25 cellular contexts compared by ENCODE assay signal in genomic region chr11:94295534-94295933, GRCh38. TPM values are rescaled to one million over a fixed set of nuclear protein-coding genes. Genes with fewer than 3 reads are reported as not detected.
"Had no signal": no experiment of that assay in that cellular context is flagged by ENCODE, and none has a peak within 500 bp of the region (broad histone marks: within the 10 kb centered on the region; RNA-seq: fewer than 3 reads in every experiment).

No MANE protein-coding gene starts in this region.

- H3K9me3 ChIP-seq: mucosa of descending colon, prostate gland, thoracic aorta, upper lobe of right lung had no signal

- H3K36me3 ChIP-seq: gastroesophageal sphincter, heart left ventricle, left ventricle myocardium inferior, prostate gland, thoracic aorta, upper lobe of right lung, WERI-Rb-1 had no signal

- H3K4me1 Mint-ChIP-seq: naive B cell; stimulated activated naive B cell treated with anti-CD40 and anti-IgM and Interleukin-4, amounts not matched to agents 10 μg/mL and 1 μg/mL and 100 μg/mL, for 72 hours had no signal

- H3K4me3 ChIP-seq: dorsolateral prefrontal cortex, gastroesophageal sphincter, heart left ventricle, left ventricle myocardium inferior, mucosa of descending colon, prostate gland, skin epidermis, thoracic aorta, upper lobe of right lung had no signal

- H3K27me3 ChIP-seq: dorsolateral prefrontal cortex, gastroesophageal sphincter, heart left ventricle, upper lobe of right lung had no signal

- DNase-seq: activated CD4-positive, alpha-beta T cell treated with anti-CD3 and anti-CD28 coated beads for 1 hour; activated effector memory CD4-positive, alpha-beta T cell treated with anti-CD3 and anti-CD28 coated beads, Interleukin-2, amount 50 U/mL, for 16 hours; activated naive CD4-positive, alpha-beta T cell treated with anti-CD3 and anti-CD28 coated beads, Interleukin-2, amount 50 U/mL, for 16 hours; activated T-cell treated with anti-CD3 and anti-CD28 coated beads, Interleukin-2, amount 50 U/mL, for 72 hours; caudate nucleus; dorsolateral prefrontal cortex; heart left ventricle; left ventricle myocardium inferior; mucosa of descending colon; naive B cell; right cardiac atrium; stimulated activated naive B cell treated with anti-CD40 and anti-IgM and Interleukin-4, amounts not matched to agents 10 μg/mL and 1 μg/mL and 100 μg/mL, for 72 hours; upper lobe of right lung; WERI-Rb-1 had no signal

- H3K4me3 Mint-ChIP-seq: activated T-cell treated with anti-CD3 and anti-CD28 coated beads, Interleukin-2, amount 50 U/mL, for 72 hours; naive B cell; neural crest cell; stimulated activated naive B cell treated with anti-CD40 and anti-IgM and Interleukin-4, amounts not matched to agents 10 μg/mL and 1 μg/mL and 100 μg/mL, for 72 hours had no signal

- H3K4me1 ChIP-seq: gastroesophageal sphincter, heart left ventricle, left ventricle myocardium inferior, prostate gland, upper lobe of right lung had no signal

- H3K27ac Mint-ChIP-seq: activated T-cell treated with anti-CD3 and anti-CD28 coated beads, Interleukin-2, amount 50 U/mL, for 72 hours; naive B cell had no signal

- H3K27ac ChIP-seq: dorsolateral prefrontal cortex, epithelial cell of prostate, gastroesophageal sphincter, heart left ventricle, left ventricle myocardium inferior, prostate gland, skin epidermis, thoracic aorta, upper lobe of right lung, WERI-Rb-1 had no signal

- ATAC-seq: activated T-cell treated with anti-CD3 and anti-CD28 coated beads, Interleukin-2, amount 50 U/mL, for 72 hours; gastroesophageal sphincter; heart left ventricle; mucosa of descending colon; right cardiac atrium; stimulated activated naive B cell treated with anti-CD40 and anti-IgM and Interleukin-4, amounts not matched to agents 10 μg/mL and 1 μg/mL and 100 μg/mL, for 72 hours; upper lobe of right lung had no signal

RNA-seq across cellular contexts. Expression of gene IZUMO1R, which starts 8.8 kb away (rescaled TPM):
- total RNA-seq: activated CD8-positive, alpha-beta memory T cell treated with anti-CD3 and anti-CD28 coated beads for 36 hours; activated T-cell treated with anti-CD3 and anti-CD28 coated beads, Interleukin-2, amount 50 U/mL, for 72 hours; dorsolateral prefrontal cortex; fibroblast of lung; gastroesophageal sphincter; heart left ventricle; kidney epithelial cell; left ventricle myocardium inferior; mucosa of descending colon; neural crest cell; osteoblast; prostate gland; right cardiac atrium; T-helper 2 cell treated with Interferon-gamma antibody and Interleukin-4, amounts not matched to agents 100 ng/mL and 5 ng/mL, for 36 hours; thoracic aorta; upper lobe of right lung had no signal
- polyA plus RNA-seq: fibroblast of lung, heart left ventricle, right cardiac atrium had no signal
